In the genomic region with DNA sequence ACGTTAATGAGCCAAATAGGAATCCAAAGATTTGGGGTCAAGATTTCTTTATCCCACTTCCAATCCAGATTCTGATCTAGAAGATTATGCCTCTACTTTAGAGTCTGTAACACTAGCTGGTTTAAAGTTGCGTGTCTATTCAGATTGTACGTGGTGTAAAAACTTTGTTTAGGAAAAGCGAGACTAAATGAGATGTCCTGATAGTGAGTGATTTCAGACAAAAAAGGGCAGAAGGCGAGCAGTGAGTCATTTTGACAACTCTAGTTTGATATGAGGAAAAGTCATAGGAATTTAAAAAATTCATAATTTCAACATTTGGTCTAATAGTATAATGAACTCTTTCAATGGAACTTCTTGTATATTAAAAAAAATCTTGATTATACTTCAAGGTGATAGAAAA, we compare ENCODE assay signal across 1 cellular context.
TF ChIP-seq lines count a peak whose summit lies in the region.

No MANE protein-coding gene starts in this region.

TF ChIP-seq in IMR-90, 13 proteins besides CTCF, POLR2A, EP300 and RAD21 (continued from another document):
- TF ChIP-seq BHLHE40 (IDR thresholded peaks at IDR 0.05; ENCODE audit: low read depth, low read length): no peak
